19 cellular contexts compared by ENCODE assay signal in genomic region chr1:160911441-160911840, GRCh38. TPM values are rescaled to one million over a fixed set of nuclear protein-coding genes. Genes with fewer than 3 reads are reported as not detected.
DNase-seq lines count a peak whose midpoint lies in the region; ATAC-seq, FAIRE-seq and TF ChIP-seq lines count a peak whose summit lies in the region.
"Had no signal": no experiment of that assay in that cellular context is flagged by ENCODE, and none has a peak within 500 bp of the region (broad histone marks: within the 10 kb centered on the region; RNA-seq: fewer than 3 reads in every experiment).

No MANE protein-coding gene starts in this region.

- no peak for FAIRE-seq in small intestine (lab: Jason Lieb, UNC)

- intact Hi-C loops in body of pancreas (cut with DNase I) (no loop called here), left lung (cut with DNase I) (no loop called here), esophagus muscularis mucosa (cut with DNase I) (no loop called here)

- ATAC-seq in body of pancreas (peak; percentile 76), left lung (peak; percentile 88)
- ATAC-seq: foreskin keratinocyte, Panc1 had no signal

- H3K27ac ChIP-seq in body of pancreas: peak overlapping the region; percentile 31 to 68 (median 40)
- H3K27ac ChIP-seq in left lung: no peak overlapping the region
- no peak overlapping the region for H3K27ac ChIP-seq in small intestine (ENCODE audit: low read depth in 1 of 2, low read length in 1 of 2)
- H3K27ac ChIP-seq in esophagus muscularis mucosa (replicated peaks in 1 of 4): no peak overlapping the region
- H3K27ac ChIP-seq: foreskin keratinocyte, skin epidermis had no signal

- no peak for TF ChIP-seq EP300 in esophagus muscularis mucosa (IDR thresholded peaks at IDR 0.05)

- TF ChIP-seq POLR2A in body of pancreas (IDR thresholded peaks at IDR 0.05) (no peak), esophagus muscularis mucosa (IDR thresholded peaks at IDR 0.05; ENCODE audit: low read depth) (no peak)

- H3K4me1 ChIP-seq in body of pancreas: peaks cover 41% of the 10 kb centered on the region
- no peaks in the 10 kb centered on the region for H3K4me1 ChIP-seq in left lung
- peaks cover 0 to 3% of the 10 kb centered on the region in 2 donors for H3K4me1 ChIP-seq in small intestine (ENCODE audit: control insufficient read depth in 2 of 2, insufficient read depth in 1 of 2, low read depth in 1 of 2, low read length in 1 of 2)
- H3K4me1 ChIP-seq in esophagus muscularis mucosa: peaks cover 0 to 3% (median 0%) of the 10 kb centered on the region in 4 donors
- H3K4me1 ChIP-seq: foreskin keratinocyte had no signal

- H3K9me3 ChIP-seq in body of pancreas (no peaks in the 10 kb centered on the region), left lung (no peaks in the 10 kb centered on the region), small intestine (ENCODE audit: control insufficient read depth, low read depth) (no peaks in the 10 kb centered on the region), esophagus muscularis mucosa (no peaks in the 10 kb centered on the region), MG63 (no peaks in the 10 kb centered on the region)

- H3K4me3 ChIP-seq in body of pancreas: no peak overlapping the region
- H3K4me3 ChIP-seq in left lung: no peak overlapping the region
- H3K4me3 ChIP-seq in small intestine (ENCODE audit: low read depth in 1 of 2, low read length in 2 of 2): no peak overlapping the region
- H3K4me3 ChIP-seq in esophagus muscularis mucosa: no peak overlapping the region
- no peak overlapping the region for H3K4me3 ChIP-seq in MG63
- H3K4me3 ChIP-seq: skin epidermis had no signal

- H3K36me3 ChIP-seq in body of pancreas (replicated peaks in 1 of 2; ENCODE audit: insufficient read depth in 1 of 2, low read depth in 2 of 2): no peaks in the 10 kb centered on the region
- H3K36me3 ChIP-seq in left lung: no peaks in the 10 kb centered on the region
- no peaks in the 10 kb centered on the region for H3K36me3 ChIP-seq in small intestine (ENCODE audit: control insufficient read depth in 2 of 2, insufficient read depth in 2 of 2, low read length in 2 of 2)
- no peaks in the 10 kb centered on the region for H3K36me3 ChIP-seq in esophagus muscularis mucosa
- no peaks in the 10 kb centered on the region for H3K36me3 ChIP-seq in MG63

- H3K27me3 ChIP-seq in body of pancreas (no peaks in the 10 kb centered on the region), left lung (no peaks in the 10 kb centered on the region), small intestine (ENCODE audit: control insufficient read depth in 2 of 2, insufficient read depth in 2 of 2, low read length in 2 of 2) (no peaks in the 10 kb centered on the region), esophagus muscularis mucosa (peaks cover 0 to 4% (median 0%) of the 10 kb centered on the region in 4 donors), MG63 (0 out of 2 replicates have a peak, but pooled peaks cover 4% of the 10 kb centered on the region)

- TF ChIP-seq CTCF in body of pancreas (IDR thresholded peaks at IDR 0.05) (no peak), left lung (IDR thresholded peaks at IDR 0.05) (no peak), esophagus muscularis mucosa (IDR thresholded peaks at IDR 0.05) (no peak)

- DNase-seq in OCI-M1 (lab: John Stamatoyannopoulos, UW) (peak; percentile 92), body of pancreas (peak; percentile 22 to 70 (median 44)), left lung (no peak), small intestine (peak; percentile 90), NCI-H2171 (lab: John Stamatoyannopoulos, UW) (no peak), esophagus muscularis mucosa (ENCODE audit: extremely low spot score) (no peak), MG63 (no peak), amygdala (lab: John Stamatoyannopoulos, UW) (no peak)
- DNase-seq: activated CD4-positive, alpha-beta T cell treated with anti-CD3 and anti-CD28 coated beads for 4 hours; activated effector memory CD4-positive, alpha-beta T cell treated with Interleukin-2 at 50 U/mL for 16 hours; AML-193; cerebellar nuclear complex; EL; foreskin keratinocyte; stimulated activated CD4-positive, alpha-beta T cell treated with anti-CD3 and anti-CD28 coated beads, Interleukin-4, amount 100 ng/mL, for 24 hours had no signal

- WGBS in body of pancreas, 2 donors: 12 to 39% methylated on average over 7 of the region's 7 CpGs
- WGBS in small intestine, 3 donors: 15 to 35% (median 20%) methylated on average over 7 of the region's 7 CpGs
- WGBS in esophagus muscularis mucosa: 39% methylated on average over 7 of the region's 7 CpGs

RNA-seq across cellular contexts. Expression of gene ITLN1, which starts 26.5 kb away (rescaled TPM):
- total RNA-seq in body of pancreas (1 to 10 TPM; 5.9 to 8.6 TPM), left lung (1 to 10 TPM in 1 of 2 donors, under 1 TPM in 1; 0.73 to 3.3 TPM), esophagus muscularis mucosa (1 to 10 TPM in 1 of 4 donors, under 1 TPM in 1, not detected in 2; 0.66 to 2.2 TPM)
- polyA plus RNA-seq in small intestine: 100 to 1,000 TPM in 1 of 3 donors, 10 to 100 TPM in 2; 21.6 to 230 (median 39.8) TPM
- not detected in 2 replicates for total RNA-seq in MG63 (2014; rRNA removed; shearing (Covaris generic); ENCODE audit: low replicate concordance)
- total RNA-seq: foreskin keratinocyte, H4 had no signal
- polyA plus RNA-seq: foreskin keratinocyte had no signal

RNA-seq across cellular contexts. Expression of gene ITLN2, which starts 43.2 kb away (rescaled TPM):
- total RNA-seq in body of pancreas (not detected), left lung (1 to 10 TPM; 1.5 to 1.8 TPM), esophagus muscularis mucosa (not detected)
- 100 to 1,000 TPM in 1 of 3 donors, 10 to 100 TPM in 2; 33.8 to 318 (median 90.2) TPM for polyA plus RNA-seq in small intestine
- not detected in 2 replicates for total RNA-seq in MG63 (2014; rRNA removed; shearing (Covaris generic); ENCODE audit: low replicate concordance)
- total RNA-seq: foreskin keratinocyte, H4, subcutaneous adipose tissue had no signal
- polyA plus RNA-seq: foreskin keratinocyte had no signal

RNA-seq across cellular contexts. Expression of gene CD244, which starts 48.8 kb away (rescaled TPM):
- total RNA-seq in body of pancreas (1 to 10 TPM in 1 of 2 donors, under 1 TPM in 1; 0.33 to 1.8 TPM), left lung (1 to 10 TPM in 1 of 2 donors, under 1 TPM in 1; 0.90 to 3.7 TPM), esophagus muscularis mucosa (under 1 TPM in 3 of 4 donors, not detected in 1; 0.13 to 0.83 (median 0.34) TPM)
- polyA plus RNA-seq in small intestine: 1 to 10 TPM in 1 of 3 donors, under 1 TPM in 2; 0.39 to 3.2 (median 0.67) TPM
- not detected in 2 replicates for total RNA-seq in MG63 (2014; rRNA removed; shearing (Covaris generic); ENCODE audit: low replicate concordance)
- total RNA-seq: foreskin keratinocyte, H4 had no signal
- polyA plus RNA-seq: foreskin keratinocyte had no signal

Comparison
In these comparisons a context has a peak if more than half of its experiments do, and no peak if none do; other contexts are left out.
1. DNase-seq: peak in OCI-M1 (single experiment), body of pancreas (4 of 4) and small intestine (single experiment); none in left lung (0 of 2), NCI-H2171 (single experiment), esophagus muscularis mucosa (single experiment), MG63 (single experiment) and amygdala (0 of 56).
2. H3K27ac ChIP-seq: peak in body of pancreas (4 of 4); none in left lung (0 of 2), small intestine (0 of 2) and esophagus muscularis mucosa (0 of 4).